Comparison of ENCODE assay signal across 18 cellular contexts in the genomic region with DNA sequence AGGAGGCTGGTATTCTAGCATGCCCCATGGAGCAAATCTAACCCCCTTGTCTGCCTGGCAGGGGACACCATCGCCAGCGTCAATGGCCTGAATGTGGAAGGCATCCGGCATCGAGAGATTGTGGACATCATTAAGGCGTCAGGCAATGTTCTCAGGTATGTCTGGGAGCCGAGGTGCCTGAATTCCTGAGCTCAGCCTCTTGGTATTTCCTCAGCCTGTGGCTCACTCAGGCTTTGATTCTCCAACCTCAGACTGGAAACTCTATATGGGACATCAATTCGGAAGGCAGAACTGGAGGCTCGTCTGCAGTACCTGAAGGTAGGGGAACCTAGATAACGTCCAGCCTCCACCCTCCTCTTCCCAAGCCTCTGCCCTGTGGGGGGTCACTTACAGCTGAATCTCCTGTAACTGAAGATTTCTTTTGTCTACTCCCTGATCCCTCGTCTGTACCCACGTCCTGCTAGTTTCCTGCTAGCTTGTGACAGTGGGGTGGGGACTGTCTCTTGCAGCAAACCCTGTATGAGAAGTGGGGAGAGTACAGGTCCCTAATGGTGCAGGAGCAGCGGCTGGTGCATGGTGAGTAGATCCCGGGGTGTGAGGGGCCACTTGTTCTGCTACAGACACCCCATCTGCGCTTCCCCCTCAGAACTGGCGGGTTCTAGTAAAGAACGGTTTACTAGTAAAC.
"Had no signal": no experiment of that assay in that cellular context is flagged by ENCODE, and none has a peak within 500 bp of the region (broad histone marks: within the 10 kb centered on the region; RNA-seq: fewer than 3 reads in every experiment).

No MANE protein-coding gene starts in this region.

- H3K27ac ChIP-seq: ascending aorta, cardiac muscle cell, heart left ventricle, ovary, testis, WERI-Rb-1 had no signal

- ATAC-seq: activated CD8-positive, alpha-beta T cell treated with anti-CD3 and anti-CD28 coated beads for 36 hours; activated T-cell treated with anti-CD3 and anti-CD28 coated beads, Interleukin-2, amount 50 U/mL, for 72 hours; heart left ventricle had no signal

- H3K9me3 ChIP-seq: ascending aorta, heart left ventricle, ovary, testis had no signal

- DNase-seq: activated CD4-positive, alpha-beta T cell treated with anti-CD3 and anti-CD28 coated beads for 4 hours; activated CD8-positive, alpha-beta memory T cell treated with anti-CD3 and anti-CD28 coated beads, Interleukin-2, amount 50 U/mL, for 4 hours; activated CD8-positive, alpha-beta T cell treated with anti-CD3 and anti-CD28 coated beads for 36 hours; activated gamma-delta T cell treated with Interleukin-2 at 50 U/mL for 16 hours; activated T-cell treated with anti-CD3 and anti-CD28 coated beads, Interleukin-2, amount 50 U/mL, for 72 hours; heart left ventricle; kidney glomerular epithelial cell; ovary; stimulated activated CD4-positive, alpha-beta T cell treated with anti-CD3 and anti-CD28 coated beads, Interleukin-4, amount 100 ng/mL, for 24 hours; T1000; testis; WERI-Rb-1 had no signal

- H3K9me3 Mint-ChIP-seq: activated CD8-positive, alpha-beta T cell treated with anti-CD3 and anti-CD28 coated beads for 36 hours; activated T-cell treated with anti-CD3 and anti-CD28 coated beads, Interleukin-2, amount 50 U/mL, for 72 hours; mesothelial cell of epicardium; stimulated activated naive CD8-positive, alpha-beta T cell treated with anti-CD3 and anti-CD28 coated beads, Interleukin-15, Interleukin-2, amounts not matched to agents 100 ng/mL and 50 ng/mL, for 24 hours had no signal

- H3K27ac Mint-ChIP-seq: activated CD8-positive, alpha-beta T cell treated with anti-CD3 and anti-CD28 coated beads for 36 hours; activated T-cell treated with anti-CD3 and anti-CD28 coated beads, Interleukin-2, amount 50 U/mL, for 72 hours; mesothelial cell of epicardium; stimulated activated naive CD8-positive, alpha-beta T cell treated with anti-CD3 and anti-CD28 coated beads, Interleukin-15, Interleukin-2, amounts not matched to agents 100 ng/mL and 50 ng/mL, for 24 hours had no signal

- FAIRE-seq: colon, frontal cortex had no signal

- H3K36me3 Mint-ChIP-seq: mesothelial cell of epicardium had no signal

- H3K36me3 ChIP-seq: ascending aorta, cardiac muscle cell, ovary had no signal

- H3K27me3 ChIP-seq: ascending aorta, ovary, testis had no signal

- H3K4me3 ChIP-seq: ascending aorta, cardiac muscle cell, heart left ventricle, ovary had no signal

- H3K27me3 Mint-ChIP-seq: activated CD8-positive, alpha-beta T cell treated with anti-CD3 and anti-CD28 coated beads for 36 hours; stimulated activated naive CD8-positive, alpha-beta T cell treated with anti-CD3 and anti-CD28 coated beads, Interleukin-15, Interleukin-2, amounts not matched to agents 100 ng/mL and 50 ng/mL, for 24 hours had no signal

- H3K4me3 Mint-ChIP-seq: activated CD8-positive, alpha-beta T cell treated with anti-CD3 and anti-CD28 coated beads for 36 hours; activated T-cell treated with anti-CD3 and anti-CD28 coated beads, Interleukin-2, amount 50 U/mL, for 72 hours; mesothelial cell of epicardium; stimulated activated naive CD8-positive, alpha-beta T cell treated with anti-CD3 and anti-CD28 coated beads, Interleukin-15, Interleukin-2, amounts not matched to agents 100 ng/mL and 50 ng/mL, for 24 hours had no signal
